In the genomic region with DNA sequence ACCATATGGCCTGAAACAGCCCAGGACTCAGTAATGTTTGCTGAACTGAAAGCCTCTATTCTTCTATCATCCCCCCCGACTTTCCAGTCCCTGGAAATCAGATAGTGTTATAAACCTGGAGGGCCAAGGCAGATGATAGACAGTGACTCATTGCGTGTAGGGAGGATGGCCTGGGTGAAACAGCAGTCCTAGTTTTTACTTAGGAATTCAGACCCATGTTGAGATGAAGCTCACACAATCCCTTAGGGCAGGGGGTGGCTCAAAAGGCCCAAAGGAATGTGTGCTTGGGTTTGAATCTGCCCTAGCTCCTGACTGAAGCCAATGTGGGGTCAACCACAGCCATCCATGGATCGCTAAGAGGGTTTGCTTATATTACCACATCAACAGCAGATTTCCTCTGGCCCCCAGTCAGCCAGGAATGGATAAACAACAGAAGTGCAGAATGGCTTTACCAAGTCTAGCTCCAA, we compare ENCODE assay signal across 1 cellular context.
A peak's percentile ranks its signal among the peaks of the same experiment; 100 is the strongest.
TF ChIP-seq lines count a peak whose summit lies in the region.

No MANE protein-coding gene starts in this region.

TF ChIP-seq in K562, 482 proteins besides CTCF, POLR2A, EP300 and RAD21 (continued from another document):
- TF ChIP-seq, protein P1, sequence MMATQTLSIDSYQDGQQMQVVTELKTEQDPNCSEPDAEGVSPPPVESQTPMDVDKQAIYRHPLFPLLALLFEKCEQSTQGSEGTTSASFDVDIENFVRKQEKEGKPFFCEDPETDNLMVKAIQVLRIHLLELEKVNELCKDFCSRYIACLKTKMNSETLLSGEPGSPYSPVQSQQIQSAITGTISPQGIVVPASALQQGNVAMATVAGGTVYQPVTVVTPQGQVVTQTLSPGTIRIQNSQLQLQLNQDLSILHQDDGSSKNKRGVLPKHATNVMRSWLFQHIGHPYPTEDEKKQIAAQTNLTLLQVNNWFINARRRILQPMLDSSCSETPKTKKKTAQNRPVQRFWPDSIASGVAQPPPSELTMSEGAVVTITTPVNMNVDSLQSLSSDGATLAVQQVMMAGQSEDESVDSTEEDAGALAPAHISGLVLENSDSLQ (IDR thresholded peaks at IDR 0.05), result peak; percentile 91
- no peak for TF ChIP-seq ASH1L (IDR thresholded peaks at IDR 0.05; ENCODE audit: borderline replicate concordance, low read depth, partially characterized antibody)
- peak; percentile 59 for TF ChIP-seq NFE2 (IDR thresholded peaks at IDR 0.05; ENCODE audit: low read depth)
